Comparison of ENCODE assay signal across 11 cellular contexts in the genomic region with DNA sequence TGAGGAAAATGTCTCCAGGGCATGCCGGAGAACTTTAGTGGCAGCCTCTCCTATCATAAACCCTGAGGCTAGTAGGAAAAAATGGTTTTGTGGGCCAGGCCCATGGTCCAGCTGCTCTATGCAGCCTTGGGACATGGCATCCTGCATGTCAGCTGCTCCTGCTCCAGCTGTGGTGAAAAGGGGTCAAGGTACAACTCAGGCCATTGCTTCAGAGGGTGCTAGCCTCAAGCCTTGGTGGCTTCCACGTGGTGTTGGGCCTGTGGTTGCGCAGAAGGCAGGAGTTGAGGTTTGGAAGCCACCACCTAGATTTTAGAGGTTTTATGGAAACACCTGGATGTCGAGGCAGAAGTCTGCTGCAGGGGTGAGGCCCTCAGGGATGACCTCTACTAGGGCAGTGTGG.
"Had no signal": no experiment of that assay in that cellular context is flagged by ENCODE, and none has a peak within 500 bp of the region (broad histone marks: within the 10 kb centered on the region; RNA-seq: fewer than 3 reads in every experiment).

No MANE protein-coding gene starts in this region.

- H3K9me3 Mint-ChIP-seq: HFFc6 had no signal

- H3K4me1 ChIP-seq: HAP-1 had no signal

- H3K27ac ChIP-seq: GM23248 had no signal

- H3K36me3 ChIP-seq: HAP-1 had no signal

- H3K27ac Mint-ChIP-seq: GM23338, H9, HFFc6 had no signal

- H2AFZ ChIP-seq: GM23248, GM23338 had no signal

- H3K4me3 Mint-ChIP-seq: GM23338, H9, HFFc6 had no signal

- FAIRE-seq: H1, H54 had no signal

- H3K9me3 ChIP-seq: HAP-1 had no signal

- ATAC-seq: GM23338, HCT116 had no signal

- H3K9ac ChIP-seq: GM23248 had no signal

- H3K4me1 Mint-ChIP-seq: GM23338, H9 had no signal

- H3K4me3 ChIP-seq: GM23248, GM23338, HAP-1 had no signal

- DNase-seq: GM23248, GOT3, H7, H9, HCEC 1CT, HFFc6 had no signal

- H3K4me2 ChIP-seq: GM23338 had no signal
